In genomic region chr5:60810036-60810435, GRCh38 we compare ENCODE assay signal across 20 cellular contexts. TPM values are rescaled to one million over a fixed set of nuclear protein-coding genes. Genes with fewer than 3 reads are reported as not detected.
DNase-seq lines count a peak whose midpoint lies in the region; TF ChIP-seq lines count a peak whose summit lies in the region.
"Had no signal": no experiment of that assay in that cellular context is flagged by ENCODE, and none has a peak within 500 bp of the region (broad histone marks: within the 10 kb centered on the region; RNA-seq: fewer than 3 reads in every experiment).

No MANE protein-coding gene starts in this region.

- intact Hi-C loops in Calu3 (cut with micrococcal nuclease; ENCODE audit: unreplicated experiment): no loop called here

- no peak overlapping the region for H2BK120ac ChIP-seq in trophoblast cell (ENCODE audit: insufficient read depth, low read length, poor library complexity)

- H4K8ac ChIP-seq in trophoblast cell (ENCODE audit: low read depth, low read length): no peak overlapping the region

- peak overlapping the region; percentile 5 for H3K4me3 Mint-ChIP-seq in Calu3 (ENCODE audit: low read depth, unreplicated experiment)

- DNase-seq in Calu3: peak; percentile 7
- peak; percentile 28 to 37 for DNase-seq in NCI-H526 (lab: John Stamatoyannopoulos, UW)
- peak; percentile 27 for DNase-seq in astrocyte of the hippocampus (ENCODE audit: low read depth, low spot score)
- DNase-seq in trophoblast cell: peak; percentile 17 to 62
- no peak for DNase-seq in DMS79 (lab: John Stamatoyannopoulos, UW)
- no peak for DNase-seq in NK-92 (lab: John Stamatoyannopoulos, UW; ENCODE audit: unreplicated experiment)
- no peak for DNase-seq in T-helper 9 cell
- DNase-seq: BE2C, DMS79 treated with DMSO at 0.1 percent for 48 hours, GOT3, Kasumi-1, MM.1S, NCI-H1092, NCI-H1436 treated with DMSO at 0.1 percent for 48 hours, NCI-H2029 treated with DMSO at 0.1 percent for 48 hours, NCI-H2171, NCI-H345, NCI-H524, RPMI8226, SIG-M5 had no signal

- BruUV-seq in Calu3 (replicated peaks; lab: Mats Ljungman, UMichigan): no TSS peak

- no peaks in the 10 kb centered on the region for H3K9me3 ChIP-seq in trophoblast cell (ENCODE audit: insufficient read depth, low read depth, low read length)
- H3K9me3 ChIP-seq: BE2C had no signal

- H3K18ac ChIP-seq in trophoblast cell (ENCODE audit: low read length): no peak overlapping the region

- no peaks in the 10 kb centered on the region for H3K36me3 ChIP-seq in trophoblast cell (ENCODE audit: control insufficient read depth in 1 of 2, insufficient read depth in 2 of 2, low read length in 2 of 2)
- H3K36me3 ChIP-seq: BE2C had no signal

- no peak for TF ChIP-seq CTCF in Calu3 (IDR thresholded peaks at IDR 0.05; ENCODE audit: unreplicated experiment)

- no peak overlapping the region for H2BK12ac ChIP-seq in trophoblast cell (ENCODE audit: low read length)

- H3K79me2 ChIP-seq in trophoblast cell (ENCODE audit: control insufficient read depth, insufficient read depth, low read length, poor library complexity): no peaks in the 10 kb centered on the region

- no peak overlapping the region for H4K91ac ChIP-seq in trophoblast cell (ENCODE audit: low read depth, low read length)

- no peaks in the 10 kb centered on the region for H3K27me3 ChIP-seq in trophoblast cell (ENCODE audit: insufficient read depth, low read length)
- H3K27me3 ChIP-seq: BE2C had no signal

- no peak overlapping the region for H3K4me2 ChIP-seq in trophoblast cell (ENCODE audit: low read length)

- no peak overlapping the region for H3K23ac ChIP-seq in trophoblast cell (ENCODE audit: low read length)

- H3K4me3 ChIP-seq in trophoblast cell (ENCODE audit: low read depth, low read length): no peak overlapping the region

- no peaks in the 10 kb centered on the region for H3K9me3 Mint-ChIP-seq in Calu3 (ENCODE audit: low read depth, unreplicated experiment)

- H3K4me1 Mint-ChIP-seq in Calu3 (ENCODE audit: low read depth, unreplicated experiment): peaks cover 58% of the 10 kb centered on the region

- H4K12ac ChIP-seq in trophoblast cell (ENCODE audit: low read depth, low read length): no peak overlapping the region

- no peak overlapping the region for H2AK5ac ChIP-seq in trophoblast cell (ENCODE audit: low read length)

- H3K27ac Mint-ChIP-seq in Calu3 (ENCODE audit: unreplicated experiment): peak overlapping the region; percentile 67

- H3K4ac ChIP-seq in trophoblast cell (ENCODE audit: low read depth, low read length): no peak overlapping the region

- H2AFZ ChIP-seq in trophoblast cell (ENCODE audit: insufficient read depth, low read length, poor library complexity): no peak overlapping the region

- H3K36me3 Mint-ChIP-seq in Calu3 (ENCODE audit: insufficient read depth, unreplicated experiment): no peaks in the 10 kb centered on the region

- no peak overlapping the region for H2BK5ac ChIP-seq in trophoblast cell (ENCODE audit: low read depth, low read length, poor library complexity)

- no CpG with 5 or more reads among the region's 1 CpG for WGBS in trophoblast cell (ENCODE audit: extremely low coverage, insufficient coverage, insufficient read length)

- no peaks in the 10 kb centered on the region for H3K27me3 Mint-ChIP-seq in Calu3 (ENCODE audit: unreplicated experiment)

- no peak overlapping the region for H3K14ac ChIP-seq in trophoblast cell (ENCODE audit: low read length)

- no peak overlapping the region for H3K9ac ChIP-seq in trophoblast cell (ENCODE audit: low read length)

- H3K27ac ChIP-seq in trophoblast cell (ENCODE audit: low read depth, low read length): no peak overlapping the region

- CTCF ChIA-PET in Calu3 (lab: Charles Lee): no interaction called here

- H3K4me1 ChIP-seq in trophoblast cell (ENCODE audit: control insufficient read depth in 1 of 2, insufficient read depth in 2 of 2, low read length in 2 of 2): peaks cover 0 to 5% of the 10 kb centered on the region in 2 experiments
- H3K4me1 ChIP-seq: BE2C had no signal

- H3K79me1 ChIP-seq in trophoblast cell (ENCODE audit: low read length): no peaks in the 10 kb centered on the region

RNA-seq across cellular contexts. Expression of gene ELOVL7, which starts 34.0 kb away (rescaled TPM):
- 40.5 and 42.7 TPM in 2 replicates for total RNA-seq in Calu3 (2022)
- 3.5 and 3.8 TPM in 2 replicates for polyA plus RNA-seq in trophoblast cell (2013)

Comparison
In these comparisons a context has a peak if more than half of its experiments do, and no peak if none do; other contexts are left out.
1. DNase-seq: peak in Calu3 (single experiment), NCI-H526 (2 of 2), astrocyte of the hippocampus (single experiment) and trophoblast cell (2 of 2); none in DMS79 (single experiment), NK-92 (single experiment) and T-helper 9 cell (single experiment).